In genomic region chr3:43958005-43958770, GRCh38 we compare ENCODE assay signal across 14 cellular contexts.
DNase-seq lines count a peak whose midpoint lies in the region; ATAC-seq, FAIRE-seq and TF ChIP-seq lines count a peak whose summit lies in the region.
"Had no signal": no experiment of that assay in that cellular context is flagged by ENCODE, and none has a peak within 500 bp of the region (broad histone marks: within the 10 kb centered on the region; RNA-seq: fewer than 3 reads in every experiment).

No MANE protein-coding gene starts in this region.

- peaks cover 75% of the 10 kb centered on the region for H3K4me1 ChIP-seq in OCI-LY3 (ENCODE audit: low read length)
- H3K4me1 ChIP-seq in colonic mucosa: no peaks in the 10 kb centered on the region
- H3K4me1 ChIP-seq in GM23248 (ENCODE audit: insufficient read depth): no peaks in the 10 kb centered on the region

- TF ChIP-seq CTCF in D721Med (IDR thresholded peaks at IDR 0.05; ENCODE audit: insufficient read depth, missing control alignments): no peak
- no peak for TF ChIP-seq CTCF in OCI-LY3 (IDR thresholded peaks at IDR 0.05; ENCODE audit: low read depth, low read length)
- TF ChIP-seq CTCF in fibroblast of pulmonary artery (IDR thresholded peaks at IDR 0.05; ENCODE audit: low read length, missing control alignments): no peak
- no peak for TF ChIP-seq CTCF in colonic mucosa (IDR thresholded peaks at IDR 0.05)

- no peaks in the 10 kb centered on the region for H4K20me1 ChIP-seq in OCI-LY3 (ENCODE audit: insufficient read depth, low read length)
- no peaks in the 10 kb centered on the region for H4K20me1 ChIP-seq in GM23248 (ENCODE audit: insufficient read depth)

- ATAC-seq in GM18907 (IDR thresholded peaks at IDR 0.05; ENCODE audit: unreplicated experiment) (no peak), GM18909 (IDR thresholded peaks at IDR 0.05; ENCODE audit: poor library complexity, unreplicated experiment) (no peak)

- intact Hi-C loops in colonic mucosa (cut with DNase I): no loop called here

- H3K36me3 ChIP-seq in OCI-LY3 (replicated peaks; ENCODE audit: low read depth, low read length) (no peaks in the 10 kb centered on the region), colonic mucosa (no peaks in the 10 kb centered on the region), GM23248 (ENCODE audit: low read depth) (no peaks in the 10 kb centered on the region)
- H3K36me3 ChIP-seq: SJCRH30 had no signal

- H2AFZ ChIP-seq in OCI-LY3 (ENCODE audit: low read depth, low read length) (no peak overlapping the region), GM23248 (no peak overlapping the region)

- H3F3A ChIP-seq in GM23248 (ENCODE audit: insufficient read depth): no peaks in the 10 kb centered on the region

- H3K27me3 ChIP-seq in OCI-LY3 (ENCODE audit: low read depth, low read length) (peaks cover 26% of the 10 kb centered on the region; the same call in 1 of the 2 replicates), colonic mucosa (peaks cover 3% of the 10 kb centered on the region), GM23248 (replicated peaks; ENCODE audit: insufficient read depth) (peaks cover 40% of the 10 kb centered on the region)
- H3K27me3 ChIP-seq: SJCRH30 had no signal

- H3K9me3 ChIP-seq in OCI-LY3 (ENCODE audit: insufficient read depth, low read length) (no peaks in the 10 kb centered on the region), colonic mucosa (no peaks in the 10 kb centered on the region), GM23248 (ENCODE audit: low read depth) (no peaks in the 10 kb centered on the region)
- H3K9me3 ChIP-seq: SJCRH30 had no signal

- DNase-seq in D721Med (ENCODE audit: insufficient read length, low spot score) (peak; percentile 34), KBM-7 (peak; percentile 21), fibroblast of pulmonary artery (ENCODE audit: low read depth) (peak; percentile 10), colonic mucosa (no peak), GM23248 (no peak)
- DNase-seq: GF-D8, NCI-H1105, NCI-H1694 treated with DMSO at 0.1 percent for 48 hours, NCI-H446 treated with DMSO at 0.1 percent for 48 hours, NCI-H774, SJCRH30 had no signal

- WGBS in GM23248 (ENCODE audit: low coverage in 1 of 2, low lambda C conversion rate in 2 of 2, missing lambda C conversion rate in 2 of 2), 2 experiments: 54 to 59% methylated on average over 16 of the region's 16 CpGs

- H3K9ac ChIP-seq in OCI-LY3 (ENCODE audit: low read length) (peak overlapping the region; percentile 27), colonic mucosa (ENCODE audit: low read depth in 2 of 2, low read length in 2 of 2) (no peak overlapping the region), GM23248 (no peak overlapping the region)

- H3K4me3 ChIP-seq in OCI-LY3 (ENCODE audit: low read length) (peak overlapping the region; percentile 61), fibroblast of pulmonary artery (replicated peaks; ENCODE audit: low read depth, low read length) (no peak overlapping the region), colonic mucosa (no peak overlapping the region), GM23248 (no peak overlapping the region)
- H3K4me3 ChIP-seq: SJCRH30 had no signal

- in situ Hi-C loops in KBM-7 (cut with MboI; ENCODE audit: low pct_unique_long_range_greater_than_20kb, low sequenced_read_pairs) (no loop called here), GM23248 (cut with MboI) (no loop called here)

- H3K9me2 ChIP-seq in GM23248 (ENCODE audit: insufficient read depth): no peaks in the 10 kb centered on the region

- peak; percentile 80 for FAIRE-seq in D721Med (lab: Jason Lieb, UNC)

- H3K4me2 ChIP-seq in OCI-LY3 (ENCODE audit: low read length): peak overlapping the region; percentile 87
- no peak overlapping the region for H3K4me2 ChIP-seq in GM23248 (ENCODE audit: unreplicated experiment)

- no peaks in the 10 kb centered on the region for H3K79me2 ChIP-seq in OCI-LY3 (ENCODE audit: low read length)
- H3K79me2 ChIP-seq in GM23248 (ENCODE audit: insufficient read depth): no peaks in the 10 kb centered on the region

- H3K27ac ChIP-seq in OCI-LY3 (ENCODE audit: low read length): peak overlapping the region; percentile 60
- no peak overlapping the region for H3K27ac ChIP-seq in colonic mucosa
- no peak overlapping the region for H3K27ac ChIP-seq in GM23248
- H3K27ac ChIP-seq: SJCRH30 had no signal

Comparison
In these comparisons a context has a peak if more than half of its experiments do, and no peak if none do; other contexts are left out.
1. DNase-seq: peak in D721Med (single experiment), KBM-7 (single experiment) and fibroblast of pulmonary artery (single experiment); none in colonic mucosa (single experiment) and GM23248 (single experiment).